Comparison of ENCODE assay signal across 8 cellular contexts in genomic region chr11:125591659-125592304, GRCh38. TPM values are rescaled to one million over a fixed set of nuclear protein-coding genes. Genes with fewer than 3 reads are reported as not detected.
DNase-seq lines count a peak whose midpoint lies in the region; ATAC-seq and TF ChIP-seq lines count a peak whose summit lies in the region.

No MANE protein-coding gene starts in this region.

- peak overlapping the region; percentile 100 for H3K4me3 Mint-ChIP-seq in activated CD8-positive, alpha-beta T cell treated with anti-CD3 and anti-CD28 coated beads for 36 hours
- peak overlapping the region; percentile 99 for H3K4me3 Mint-ChIP-seq in endothelial cell (ENCODE audit: unreplicated experiment)

- H3K4me1 ChIP-seq in GM23248 (ENCODE audit: insufficient read depth) (peaks cover 15% of the 10 kb centered on the region), muscle layer of colon (ENCODE audit: insufficient read depth, low read length) (peaks cover 19% of the 10 kb centered on the region)

- peaks cover 29% of the 10 kb centered on the region for H3K36me3 Mint-ChIP-seq in activated CD8-positive, alpha-beta T cell treated with anti-CD3 and anti-CD28 coated beads for 36 hours (ENCODE audit: low read depth)
- peaks cover 4% of the 10 kb centered on the region for H3K36me3 Mint-ChIP-seq in endothelial cell (ENCODE audit: low read depth, unreplicated experiment)

- CTCF ChIA-PET in activated CD8-positive, alpha-beta T cell treated with anti-CD3 and anti-CD28 coated beads for 36 hours (lab: Charles Lee), result interaction anchor here (1.3 to 2.0 kb wide), 2 partner anchors 9 to 22 kb away, joined by 4 to 8 read pairs; partner anchors contain the start of gene EI24

- no peaks in the 10 kb centered on the region for H3K9me2 ChIP-seq in GM23248 (ENCODE audit: insufficient read depth)

- H3K27me3 ChIP-seq in GM23248 (replicated peaks; ENCODE audit: insufficient read depth) (no peaks in the 10 kb centered on the region), muscle layer of colon (ENCODE audit: control insufficient read depth in 1 of 2, insufficient read depth in 2 of 2, low read length in 2 of 2) (no peaks in the 10 kb centered on the region)

- H2AFZ ChIP-seq in GM23248, result peak overlapping the region; percentile 93

- no peaks in the 10 kb centered on the region for H4K20me1 ChIP-seq in GM23248 (ENCODE audit: insufficient read depth)

- H3K27ac ChIP-seq in GM23248 (peak overlapping the region; percentile 98), muscle layer of colon (ENCODE audit: low read depth, low read length) (peak overlapping the region; percentile 100)

- TF ChIP-seq CTCF in GM12875 (IDR thresholded peaks at IDR 0.05; ENCODE audit: borderline replicate concordance, insufficient read depth, low read depth, low read length) (no peak), LNCaP clone FGC (IDR thresholded peaks at IDR 0.05; ENCODE audit: control insufficient read depth, extremely low read depth, insufficient read depth) (no peak), endothelial cell (IDR thresholded peaks at IDR 0.05; ENCODE audit: unreplicated experiment) (no peak)
- no peak for TF ChIP-seq CTCF in activated CD8-positive, alpha-beta T cell treated with anti-CD3 and anti-CD28 coated beads for 36 hours (IDR thresholded peaks at IDR 0.05)

- ATAC-seq in activated CD8-positive, alpha-beta T cell treated with anti-CD3 and anti-CD28 coated beads for 36 hours, result peak; percentile 15

- peaks cover 19% of the 10 kb centered on the region for H3F3A ChIP-seq in GM23248 (ENCODE audit: insufficient read depth)

- H3K27me3 Mint-ChIP-seq in activated CD8-positive, alpha-beta T cell treated with anti-CD3 and anti-CD28 coated beads for 36 hours, result no peaks in the 10 kb centered on the region
- peaks cover 5% of the 10 kb centered on the region for H3K27me3 Mint-ChIP-seq in endothelial cell (ENCODE audit: unreplicated experiment)

- H3K4me3 ChIP-seq in GM12875 (ENCODE audit: low read depth, low read length), result peak overlapping the region; percentile 60
- H3K4me3 ChIP-seq in GM23248, result peak overlapping the region; percentile 86
- H3K4me3 ChIP-seq in LNCaP clone FGC (ENCODE audit: low read depth, low read length), result peak overlapping the region; percentile 99
- peak overlapping the region; percentile 55 to 84 for H3K4me3 ChIP-seq in muscle layer of colon (ENCODE audit: low read depth in 1 of 2, low read length in 2 of 2)

- peaks cover 52% of the 10 kb centered on the region for H3K79me2 ChIP-seq in GM23248 (ENCODE audit: insufficient read depth)

- intact Hi-C loops in activated CD8-positive, alpha-beta T cell treated with anti-CD3 and anti-CD28 coated beads for 36 hours (cut with micrococcal nuclease), result loop anchor here (2.0 kb wide), 1 partner anchor 33 kb away; the partner anchor contains the start of gene CHEK1

- peak overlapping the region; percentile 88 for H3K4me2 ChIP-seq in GM23248 (ENCODE audit: unreplicated experiment)

- 0 out of 2 replicates have a peak, but pooled peaks cover 4% of the 10 kb centered on the region for H3K36me3 ChIP-seq in GM23248 (ENCODE audit: low read depth)
- peaks cover under 1% of the 10 kb centered on the region for H3K36me3 ChIP-seq in muscle layer of colon (ENCODE audit: insufficient read depth, low read length)

- in situ Hi-C loops in GM23248 (cut with MboI), result no loop called here

- POLR2A ChIA-PET in activated CD8-positive, alpha-beta T cell treated with anti-CD3 and anti-CD28 coated beads for 36 hours (lab: Charles Lee), result interaction anchor here (0.9 to 5.3 kb wide), 7 partner anchors 8 to 105 kb away, joined by 3 to 43 read pairs (median 3); partner anchors contain the start of genes CHEK1 and EI24

- DNase-seq in GM23248 (peak; percentile 75), LNCaP clone FGC (ENCODE audit: low read depth) (no peak), endothelial cell (ENCODE audit: low spot score) (peak; percentile 45), superior temporal gyrus (ENCODE audit: extremely low spot score) (peak; percentile 26), cerebellum (ENCODE audit: low spot score) (no peak)
- DNase-seq in activated CD8-positive, alpha-beta T cell treated with anti-CD3 and anti-CD28 coated beads for 36 hours, result peak; percentile 46

- H3K4me1 Mint-ChIP-seq in activated CD8-positive, alpha-beta T cell treated with anti-CD3 and anti-CD28 coated beads for 36 hours (ENCODE audit: low read depth), result peaks cover 28% of the 10 kb centered on the region
- H3K4me1 Mint-ChIP-seq in endothelial cell (ENCODE audit: unreplicated experiment), result peaks cover 17% of the 10 kb centered on the region

- no peaks in the 10 kb centered on the region for H3K9me3 Mint-ChIP-seq in activated CD8-positive, alpha-beta T cell treated with anti-CD3 and anti-CD28 coated beads for 36 hours
- H3K9me3 Mint-ChIP-seq in endothelial cell (ENCODE audit: unreplicated experiment), result no peaks in the 10 kb centered on the region

- 2 to 4% methylated on average over 29 of the region's 29 CpGs for WGBS in GM23248 (ENCODE audit: low coverage in 1 of 2, low lambda C conversion rate in 2 of 2, missing lambda C conversion rate in 2 of 2), 2 experiments

- H3K27ac Mint-ChIP-seq in activated CD8-positive, alpha-beta T cell treated with anti-CD3 and anti-CD28 coated beads for 36 hours, result peak overlapping the region; percentile 99
- H3K27ac Mint-ChIP-seq in endothelial cell (ENCODE audit: unreplicated experiment), result peak overlapping the region; percentile 97

- H3K9ac ChIP-seq in GM23248, result peak overlapping the region; percentile 96
- peak overlapping the region; percentile 99 for H3K9ac ChIP-seq in muscle layer of colon (ENCODE audit: low read length)

- no peaks in the 10 kb centered on the region for H3K9me3 ChIP-seq in GM23248 (ENCODE audit: low read depth)
- no peaks in the 10 kb centered on the region for H3K9me3 ChIP-seq in muscle layer of colon (ENCODE audit: low read length)

RNA-seq across cellular contexts. Expression of gene STT3A, which starts 0.9 kb away (rescaled TPM):
- total RNA-seq in GM23248 (2014; rRNA removed; shearing (Covaris generic)), result 289 and 309 TPM in 2 replicates
- 245 and 258 TPM in 2 replicates for polyA plus RNA-seq in GM23248 (2016; fragmentation: Nextera tagmentation; extraction: Ambion mirVana)
- total RNA-seq in activated CD8-positive, alpha-beta T cell treated with anti-CD3 and anti-CD28 coated beads for 36 hours, result 100 to 1,000 TPM; 111 to 114 TPM
- total RNA-seq in endothelial cell (ENCODE audit: unreplicated experiment) (202 TPM), cerebellum (89.4 TPM)

RNA-seq across cellular contexts. Expression of gene EI24, which starts 22.5 kb away (rescaled TPM):
- total RNA-seq in GM23248 (2014; rRNA removed; shearing (Covaris generic)), result 124 and 145 TPM in 2 replicates
- 139 and 140 TPM in 2 replicates for polyA plus RNA-seq in GM23248 (2016; fragmentation: Nextera tagmentation; extraction: Ambion mirVana)
- 10 to 100 TPM; 42.8 to 44.1 TPM for total RNA-seq in activated CD8-positive, alpha-beta T cell treated with anti-CD3 and anti-CD28 coated beads for 36 hours
- total RNA-seq in endothelial cell (ENCODE audit: unreplicated experiment) (134 TPM), cerebellum (55.2 TPM)

RNA-seq across cellular contexts. Expression of gene CHEK1, which starts 33.2 kb away (rescaled TPM):
- total RNA-seq in GM23248 (2014; rRNA removed; shearing (Covaris generic)), result 16.8 and 23.4 TPM in 2 replicates
- polyA plus RNA-seq in GM23248 (2016; fragmentation: Nextera tagmentation; extraction: Ambion mirVana), result 15.1 and 16.8 TPM in 2 replicates
- total RNA-seq in activated CD8-positive, alpha-beta T cell treated with anti-CD3 and anti-CD28 coated beads for 36 hours, result 100 to 1,000 TPM; 134 to 139 TPM
- 57.0 TPM for total RNA-seq in endothelial cell (ENCODE audit: unreplicated experiment)
- 25.7 TPM for total RNA-seq in cerebellum

Comparison
In these comparisons a context has a peak if more than half of its experiments do, and no peak if none do; other contexts are left out.
1. DNase-seq: peak in GM23248 (single experiment), activated CD8-positive, alpha-beta T cell treated with anti-CD3 and anti-CD28 coated beads for 36 hours (single experiment), endothelial cell (single experiment) and superior temporal gyrus (single experiment); none in LNCaP clone FGC (single experiment) and cerebellum (single experiment).
2. Peak in every context shown above with its lines, with median percentiles within 50 percentile points of each other: H3K4me3 ChIP-seq.